In the genomic region with DNA sequence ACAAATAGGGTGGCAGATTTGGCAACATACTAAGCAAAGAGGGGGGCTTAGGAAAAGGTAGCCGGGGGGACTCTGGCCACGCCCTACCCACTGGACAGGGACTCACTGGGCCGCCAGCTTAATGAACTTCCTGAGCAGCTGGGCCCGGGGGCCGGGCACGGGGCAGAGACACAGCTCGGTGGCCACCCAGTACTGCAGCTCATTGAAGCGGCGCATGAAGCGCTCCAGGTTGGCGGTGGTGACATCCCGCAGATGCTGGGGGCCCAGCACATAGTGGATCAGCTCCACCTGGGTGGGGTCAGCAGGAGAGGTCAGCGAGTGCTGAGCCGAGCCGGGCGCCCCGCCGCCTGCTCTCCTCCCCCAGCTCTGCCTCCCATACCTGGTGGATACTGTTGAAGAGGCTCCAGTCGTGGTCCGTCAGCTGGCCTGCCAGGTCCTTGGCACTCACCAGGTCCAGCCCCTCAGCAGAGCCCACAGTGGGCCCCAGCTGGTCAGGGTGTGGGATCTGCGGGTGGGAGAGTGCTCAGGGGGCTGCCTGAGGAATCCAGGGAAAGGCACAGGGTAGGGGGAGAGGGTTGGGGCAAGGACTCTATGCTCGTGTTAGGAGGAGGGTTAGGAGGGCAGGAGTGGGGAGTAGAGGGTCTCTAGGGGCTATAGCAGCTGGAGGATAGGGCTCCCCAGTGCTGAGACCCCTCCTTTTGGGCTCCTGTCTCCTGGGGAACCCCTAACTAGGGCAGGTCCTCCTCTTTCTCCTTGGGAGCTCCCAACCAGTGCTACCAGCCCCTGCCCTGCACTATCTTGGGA, we compare ENCODE assay signal across 11 cellular contexts. TPM values are rescaled to one million over a fixed set of nuclear protein-coding genes. Genes with fewer than 3 reads are reported as not detected.
DNase-seq lines count a peak whose midpoint lies in the region; ATAC-seq, FAIRE-seq and TF ChIP-seq lines count a peak whose summit lies in the region.
"Had no signal": no experiment of that assay in that cellular context is flagged by ENCODE, and none has a peak within 500 bp of the region (broad histone marks: within the 10 kb centered on the region; RNA-seq: fewer than 3 reads in every experiment).

No MANE protein-coding gene starts in this region.

- no peaks in the 10 kb centered on the region for H3K27me3 ChIP-seq in psoas muscle (ENCODE audit: insufficient read depth in 3 of 3, low read length in 2 of 3)

- ATAC-seq in HG03097 (IDR thresholded peaks at IDR 0.05; ENCODE audit: low FRiP score, unreplicated experiment) (peak; percentile 38), psoas muscle (no peak)

- H3K27ac Mint-ChIP-seq in activated CD4-positive, alpha-beta memory T cell treated with anti-CD3 and anti-CD28 coated beads, Interleukin-2, amount 10 ng/mL, durations not matched to agents 7 days and 5 days, result peak overlapping the region; percentile 9
- H3K27ac Mint-ChIP-seq in activated CD4-positive, alpha-beta memory T cell treated with anti-CD3 and anti-CD28 coated beads for 36 hours, result no peak overlapping the region

- peaks cover 13% of the 10 kb centered on the region for H3K27me3 Mint-ChIP-seq in activated CD4-positive, alpha-beta memory T cell treated with anti-CD3 and anti-CD28 coated beads, Interleukin-2, amount 10 ng/mL, durations not matched to agents 7 days and 5 days
- no peaks in the 10 kb centered on the region for H3K27me3 Mint-ChIP-seq in activated CD4-positive, alpha-beta memory T cell treated with anti-CD3 and anti-CD28 coated beads for 36 hours

- H3K4me3 ChIP-seq in psoas muscle, result no peak overlapping the region

- H3K9me3 ChIP-seq in psoas muscle, result no peaks in the 10 kb centered on the region

- H3K36me3 ChIP-seq in psoas muscle (ENCODE audit: insufficient read depth in 1 of 2, low read depth in 1 of 2), result no peaks in the 10 kb centered on the region

- WGBS in psoas muscle, 3 donors, result 64 to 79% (median 70%) methylated on average over 20 to 22 of the region's 22 CpGs

- TF ChIP-seq CTCF in psoas muscle (IDR thresholded peaks at IDR 0.05) (no peak), D721Med (IDR thresholded peaks at IDR 0.05; ENCODE audit: insufficient read depth, missing control alignments) (no peak)

- peaks cover 20% of the 10 kb centered on the region for H3K4me1 Mint-ChIP-seq in activated CD4-positive, alpha-beta memory T cell treated with anti-CD3 and anti-CD28 coated beads, Interleukin-2, amount 10 ng/mL, durations not matched to agents 7 days and 5 days
- peaks cover 29% of the 10 kb centered on the region for H3K4me1 Mint-ChIP-seq in activated CD4-positive, alpha-beta memory T cell treated with anti-CD3 and anti-CD28 coated beads for 36 hours (ENCODE audit: low read depth)

- H3K27ac ChIP-seq in caudate nucleus (ENCODE audit: low read depth, low read length) (peak overlapping the region; percentile 93), substantia nigra (ENCODE audit: low read depth, low read length, poor library complexity, severe bottlenecking) (peak overlapping the region; percentile 95), psoas muscle (no peak overlapping the region)
- H3K27ac ChIP-seq: HL-60, VCaP had no signal

- intact Hi-C loops in activated CD4-positive, alpha-beta memory T cell treated with anti-CD3 and anti-CD28 coated beads for 36 hours (cut with micrococcal nuclease), result no loop called here
- intact Hi-C loops in psoas muscle (cut with DNase I), result no loop called here

- no peaks in the 10 kb centered on the region for H3K36me3 Mint-ChIP-seq in activated CD4-positive, alpha-beta memory T cell treated with anti-CD3 and anti-CD28 coated beads, Interleukin-2, amount 10 ng/mL, durations not matched to agents 7 days and 5 days (ENCODE audit: low read depth)
- no peaks in the 10 kb centered on the region for H3K36me3 Mint-ChIP-seq in activated CD4-positive, alpha-beta memory T cell treated with anti-CD3 and anti-CD28 coated beads for 36 hours

- CTCF ChIA-PET in activated CD4-positive, alpha-beta memory T cell treated with anti-CD3 and anti-CD28 coated beads, Interleukin-2, amount 10 ng/mL, durations not matched to agents 7 days and 5 days (lab: Charles Lee), result interaction anchor here (1.0 to 13.6 kb wide), 15 partner anchors 9 to 423 kb away, joined by 3 to 431 read pairs (median 18); a partner anchor contains a TSS
- CTCF ChIA-PET in activated CD4-positive, alpha-beta memory T cell treated with anti-CD3 and anti-CD28 coated beads for 36 hours (lab: Charles Lee), result interaction anchor here (0.6 to 15.9 kb wide), 21 partner anchors 9 to 223 kb away, joined by 3 to 837 read pairs (median 10); a partner anchor contains a TSS

- POLR2A ChIA-PET in activated CD4-positive, alpha-beta memory T cell treated with anti-CD3 and anti-CD28 coated beads, Interleukin-2, amount 10 ng/mL, durations not matched to agents 7 days and 5 days (lab: Charles Lee), result interaction anchor here (0.9 to 6.6 kb wide), 6 partner anchors 8 to 164 kb away, joined by 3 to 48 read pairs (median 4); a partner anchor contains a TSS
- POLR2A ChIA-PET in activated CD4-positive, alpha-beta memory T cell treated with anti-CD3 and anti-CD28 coated beads for 36 hours (lab: Charles Lee), result interaction anchor here (0.7 to 2.9 kb wide), 6 partner anchors 18 to 111 kb away, joined by 3 to 9 read pairs (median 3); a partner anchor contains a TSS

- H3K4me3 Mint-ChIP-seq in activated CD4-positive, alpha-beta memory T cell treated with anti-CD3 and anti-CD28 coated beads, Interleukin-2, amount 10 ng/mL, durations not matched to agents 7 days and 5 days, result no peak overlapping the region
- no peak overlapping the region for H3K4me3 Mint-ChIP-seq in activated CD4-positive, alpha-beta memory T cell treated with anti-CD3 and anti-CD28 coated beads for 36 hours

- DNase-seq in activated CD4-positive, alpha-beta memory T cell treated with anti-CD3 and anti-CD28 coated beads, Interleukin-2, amount 10 ng/mL, durations not matched to agents 7 days and 5 days, result no peak
- DNase-seq in activated CD4-positive, alpha-beta memory T cell treated with anti-CD3 and anti-CD28 coated beads for 36 hours, result no peak
- DNase-seq in caudate nucleus (lab: John Stamatoyannopoulos, UW), result peak in 6 of 61 donors; percentile 13 to 58 (median 30)
- DNase-seq in substantia nigra (lab: John Stamatoyannopoulos, UW), result peak in 13 of 49 donors; percentile 15 to 55 (median 31)
- no peak for DNase-seq in psoas muscle
- DNase-seq in D721Med (ENCODE audit: insufficient read length, low spot score), result no peak
- DNase-seq in LoVo (ENCODE audit: low spot score), result no peak

- no peak for FAIRE-seq in D721Med (lab: Jason Lieb, UNC)

- H3K4me1 ChIP-seq in psoas muscle, result peaks cover 23% of the 10 kb centered on the region

- H3K9me3 Mint-ChIP-seq in activated CD4-positive, alpha-beta memory T cell treated with anti-CD3 and anti-CD28 coated beads, Interleukin-2, amount 10 ng/mL, durations not matched to agents 7 days and 5 days, result no peaks in the 10 kb centered on the region
- H3K9me3 Mint-ChIP-seq in activated CD4-positive, alpha-beta memory T cell treated with anti-CD3 and anti-CD28 coated beads for 36 hours, result no peaks in the 10 kb centered on the region

RNA-seq across cellular contexts. Expression of a gene that starts 15.4 kb away (rescaled TPM):
- total RNA-seq in activated CD4-positive, alpha-beta memory T cell treated with anti-CD3 and anti-CD28 coated beads, Interleukin-2, amount 10 ng/mL, durations not matched to agents 7 days and 5 days, result not detected
- not detected for total RNA-seq in activated CD4-positive, alpha-beta memory T cell treated with anti-CD3 and anti-CD28 coated beads for 36 hours
- total RNA-seq in psoas muscle, result under 1 TPM in 2 of 4 donors, not detected in 2; 0.13 to 0.15 TPM
- under 1 TPM in 2 of 3 donors, not detected in 1; 0.25 to 0.82 TPM for polyA plus RNA-seq in psoas muscle
- total RNA-seq: occipital lobe had no signal

RNA-seq across cellular contexts. Expression of a gene that starts 17.9 kb away (rescaled TPM):
- total RNA-seq in activated CD4-positive, alpha-beta memory T cell treated with anti-CD3 and anti-CD28 coated beads, Interleukin-2, amount 10 ng/mL, durations not matched to agents 7 days and 5 days, result 1 to 10 TPM; 1.4 to 1.6 TPM
- 1 to 10 TPM; 2.1 to 2.5 TPM for total RNA-seq in activated CD4-positive, alpha-beta memory T cell treated with anti-CD3 and anti-CD28 coated beads for 36 hours
- 10 to 100 TPM in 2 of 4 donors, 1 to 10 TPM in 2; 5.1 to 28.8 (median 11.7) TPM for total RNA-seq in psoas muscle
- 10 to 100 TPM; 11.7 to 29.9 (median 15.0) TPM for polyA plus RNA-seq in psoas muscle

RNA-seq across cellular contexts. Expression of a gene that starts 32.3 kb away (rescaled TPM):
- 10 to 100 TPM; 19.4 to 22.6 TPM for total RNA-seq in activated CD4-positive, alpha-beta memory T cell treated with anti-CD3 and anti-CD28 coated beads, Interleukin-2, amount 10 ng/mL, durations not matched to agents 7 days and 5 days
- total RNA-seq in activated CD4-positive, alpha-beta memory T cell treated with anti-CD3 and anti-CD28 coated beads for 36 hours, result 10 to 100 TPM; 13.7 to 16.2 TPM
- total RNA-seq in psoas muscle, result 10 to 100 TPM; 21.8 to 28.7 (median 27.3) TPM
- 10 to 100 TPM; 12.7 to 23.5 (median 19.6) TPM for polyA plus RNA-seq in psoas muscle

RNA-seq across cellular contexts. Expression of a gene that starts 34.9 kb away (rescaled TPM):
- 10 to 100 TPM; 38.4 to 40.7 TPM for total RNA-seq in activated CD4-positive, alpha-beta memory T cell treated with anti-CD3 and anti-CD28 coated beads, Interleukin-2, amount 10 ng/mL, durations not matched to agents 7 days and 5 days
- total RNA-seq in activated CD4-positive, alpha-beta memory T cell treated with anti-CD3 and anti-CD28 coated beads for 36 hours, result 10 to 100 TPM; 49.4 to 50.2 TPM
- 10 to 100 TPM; 24.1 to 28.5 (median 27.4) TPM for total RNA-seq in psoas muscle
- 10 to 100 TPM; 18.8 to 43.2 (median 20.9) TPM for polyA plus RNA-seq in psoas muscle
